10 cellular contexts compared by ENCODE assay signal in genomic region chr6:119346450-119346849, GRCh38. TPM values are rescaled to one million over a fixed set of nuclear protein-coding genes. Genes with fewer than 3 reads are reported as not detected.
DNase-seq lines count a peak whose midpoint lies in the region; ATAC-seq, FAIRE-seq and TF ChIP-seq lines count a peak whose summit lies in the region.
"Had no signal": no experiment of that assay in that cellular context is flagged by ENCODE, and none has a peak within 500 bp of the region (broad histone marks: within the 10 kb centered on the region; RNA-seq: fewer than 3 reads in every experiment).

No MANE protein-coding gene starts in this region.

- TF ChIP-seq POLR2A in testis (IDR thresholded peaks at IDR 0.05): no peak
- TF ChIP-seq POLR2A in GM12891 (IDR thresholded peaks at IDR 0.05; ENCODE audit: low read depth, low read length): no peak

- CTCF ChIA-PET in naive thymus-derived CD4-positive, alpha-beta T cell (lab: Charles Lee): interaction anchor here (1.2 kb wide), 1 partner anchor 12 kb away, joined by 7 read pairs; no protein-coding TSS in a partner anchor

- 79 to 85% methylated on average over 8 of the region's 8 CpGs for WGBS in testis, 2 donors

- peaks cover 13% of the 10 kb centered on the region for H3K36me3 Mint-ChIP-seq in central memory CD8-positive, alpha-beta T cell (ENCODE audit: insufficient read depth)
- H3K36me3 Mint-ChIP-seq in naive thymus-derived CD4-positive, alpha-beta T cell: peaks cover 0 to 11% (median 0%) of the 10 kb centered on the region in 5 donors

- peak overlapping the region; percentile 85 for H3K4me3 Mint-ChIP-seq in central memory CD8-positive, alpha-beta T cell
- H3K4me3 Mint-ChIP-seq in naive thymus-derived CD4-positive, alpha-beta T cell: peak overlapping the region in 9 of 10 donors; percentile 2 to 99 (median 93)

- peaks cover 0 to 26% of the 10 kb centered on the region in 2 donors for H3K4me1 ChIP-seq in right atrium auricular region
- H3K4me1 ChIP-seq in naive thymus-derived CD4-positive, alpha-beta T cell (ENCODE audit: control insufficient read depth in 2 of 2, insufficient read depth in 2 of 2, low read length in 2 of 2): peaks cover 9 to 12% of the 10 kb centered on the region in 2 donors
- peaks cover 5% of the 10 kb centered on the region for H3K4me1 ChIP-seq in testis

- no peak overlapping the region for H3K27ac Mint-ChIP-seq in central memory CD8-positive, alpha-beta T cell (ENCODE audit: low read depth)
- peak overlapping the region; percentile 1 to 95 (median 77) for H3K27ac Mint-ChIP-seq in naive thymus-derived CD4-positive, alpha-beta T cell

- H3K27me3 ChIP-seq in right atrium auricular region: no peaks in the 10 kb centered on the region
- no peaks in the 10 kb centered on the region for H3K27me3 ChIP-seq in naive thymus-derived CD4-positive, alpha-beta T cell (ENCODE audit: control insufficient read depth in 2 of 2, insufficient read depth in 2 of 2, low read length in 2 of 2)
- H3K27me3 ChIP-seq in testis: no peaks in the 10 kb centered on the region

- POLR2A ChIA-PET in naive thymus-derived CD4-positive, alpha-beta T cell (lab: Charles Lee): interaction anchor here (2.1 kb wide), 1 partner anchor 32 kb away, joined by 6 read pairs; no protein-coding TSS in a partner anchor

- TF ChIP-seq CTCF in right atrium auricular region (IDR thresholded peaks at IDR 0.05) (no peak), testis (IDR thresholded peaks at IDR 0.05) (no peak)

- ATAC-seq in Right ventricle myocardium superior (ENCODE audit: poor library complexity): no peak
- ATAC-seq in central memory CD8-positive, alpha-beta T cell (replicated peaks; ENCODE audit: extremely low read depth, poor library complexity, severe bottlenecking): no peak
- ATAC-seq in naive thymus-derived CD4-positive, alpha-beta T cell: no peak

- intact Hi-C loops in Right ventricle myocardium superior (cut with DNase I): loop anchor here (10.0 kb wide), 1 partner anchor 202 kb away; no protein-coding TSS in a partner anchor
- intact Hi-C loops in naive thymus-derived CD4-positive, alpha-beta T cell (cut with micrococcal nuclease): loop anchor here (2.0 to 10.0 kb wide), 10 partner anchors 268 to 1862 kb away; partner anchors contain the start of genes CEP85L (in 2 of the 2), DCBLD1 (in 1 of the 2), FAM184A (in 1 of the 2) and MCM9 (in 1 of the 2)
- intact Hi-C loops in testis (cut with DNase I; ENCODE audit: low total_unique reads): no loop called here

- DNase-seq in right atrium auricular region (ENCODE audit: low spot score): no peak
- DNase-seq in Right ventricle myocardium superior: no peak
- no peak for DNase-seq in central memory CD8-positive, alpha-beta T cell (ENCODE audit: low spot score in 2 of 2)
- no peak for DNase-seq in naive thymus-derived CD4-positive, alpha-beta T cell
- DNase-seq in testis: no peak
- DNase-seq in GM12891 (ENCODE audit: insufficient read length, low spot score): no peak
- DNase-seq in kidney glomerular epithelial cell (lab: John Stamatoyannopoulos, UW): no peak
- DNase-seq in activated gamma-delta T cell treated with Interleukin-2 at 50 U/mL for 16 hours: no peak

- H3K9me3 ChIP-seq in right atrium auricular region: no peaks in the 10 kb centered on the region
- H3K9me3 ChIP-seq in naive thymus-derived CD4-positive, alpha-beta T cell (ENCODE audit: control insufficient read depth in 2 of 3, low read length in 3 of 3): no peaks in the 10 kb centered on the region
- no peaks in the 10 kb centered on the region for H3K9me3 ChIP-seq in testis

- peaks cover 63% of the 10 kb centered on the region for H3K4me1 Mint-ChIP-seq in central memory CD8-positive, alpha-beta T cell
- H3K4me1 Mint-ChIP-seq in naive thymus-derived CD4-positive, alpha-beta T cell: peaks cover 8 to 65% (median 47%) of the 10 kb centered on the region in 7 donors

- H3K27me3 Mint-ChIP-seq in central memory CD8-positive, alpha-beta T cell: no peaks in the 10 kb centered on the region
- no peaks in the 10 kb centered on the region for H3K27me3 Mint-ChIP-seq in naive thymus-derived CD4-positive, alpha-beta T cell

- FAIRE-seq in GM12891 (lab: Jason Lieb, UNC): no peak
- FAIRE-seq: islet of Langerhans had no signal

- H3K36me3 ChIP-seq in right atrium auricular region: no peaks in the 10 kb centered on the region
- peaks cover 0 to 9% (median 0%) of the 10 kb centered on the region in 3 experiments for H3K36me3 ChIP-seq in naive thymus-derived CD4-positive, alpha-beta T cell (ENCODE audit: control insufficient read depth in 2 of 3, insufficient read depth in 3 of 3, low read length in 3 of 3)
- H3K36me3 ChIP-seq in testis (ENCODE audit: low read depth, missing control alignments): no peaks in the 10 kb centered on the region
- H3K36me3 ChIP-seq: SJSA1 had no signal

- H3K4me3 ChIP-seq in right atrium auricular region: peak overlapping the region; percentile 61 to 80
- H3K4me3 ChIP-seq in naive thymus-derived CD4-positive, alpha-beta T cell (ENCODE audit: low read length): no peak overlapping the region
- no peak overlapping the region for H3K4me3 ChIP-seq in testis
- H3K4me3 ChIP-seq: SJSA1 had no signal

- no peaks in the 10 kb centered on the region for H3K9me3 Mint-ChIP-seq in central memory CD8-positive, alpha-beta T cell
- no peaks in the 10 kb centered on the region for H3K9me3 Mint-ChIP-seq in naive thymus-derived CD4-positive, alpha-beta T cell

- H3K27ac ChIP-seq in right atrium auricular region: peak overlapping the region; percentile 87 to 97
- peak overlapping the region; percentile 35 for H3K27ac ChIP-seq in naive thymus-derived CD4-positive, alpha-beta T cell (ENCODE audit: low read depth, low read length)
- H3K27ac ChIP-seq in testis: no peak overlapping the region
- H3K27ac ChIP-seq: SJSA1 had no signal

TF ChIP-seq in GM12891, 5 proteins besides CTCF, POLR2A, EP300 and RAD21:
- TF ChIP-seq PAX5 (IDR thresholded peaks at IDR 0.05; ENCODE audit: insufficient read depth, low read length, severe bottlenecking): no peak
- TF ChIP-seq TAF1 (IDR thresholded peaks at IDR 0.05; ENCODE audit: low read depth, low read length): no peak
- TF ChIP-seq POLR2AphosphoS5 (IDR thresholded peaks at IDR 0.05; ENCODE audit: low read depth, low read length): no peak
- TF ChIP-seq SPI1 (IDR thresholded peaks at IDR 0.05; ENCODE audit: low read depth, low read length): no peak
- TF ChIP-seq POU2F2 (IDR thresholded peaks at IDR 0.05; ENCODE audit: low read depth, low read length): no peak

RNA-seq across cellular contexts. Expression of gene MAN1A1, which starts 3.1 kb away (rescaled TPM):
- total RNA-seq in right atrium auricular region (10 to 100 TPM; 24.8 to 35.8 TPM), Right ventricle myocardium superior (17.2 TPM), testis (10 to 100 TPM; 12.8 to 21.1 TPM)
- total RNA-seq in naive thymus-derived CD4-positive, alpha-beta T cell: 10 to 100 TPM in 2 of 5 experiments, 1 to 10 TPM in 3; 8.3 to 22.3 (median 8.5) TPM
- polyA plus RNA-seq in naive thymus-derived CD4-positive, alpha-beta T cell: 1 to 10 TPM; 5.4 to 7.1 TPM
- polyA plus RNA-seq in testis (ENCODE audit: insufficient read depth, low read depth, low replicate concordance): 15.0 TPM
- polyA plus RNA-seq in GM12891 (2012; ENCODE audit: low read depth, missing spikeins): 9.5 TPM

Comparison
In these comparisons a context has a peak if more than half of its experiments do, and no peak if none do; other contexts are left out.
1. H3K27ac ChIP-seq: peak in right atrium auricular region (2 of 2) and naive thymus-derived CD4-positive, alpha-beta T cell (single experiment); none in testis (0 of 2).
2. H3K4me3 ChIP-seq: peak in right atrium auricular region (2 of 2); none in naive thymus-derived CD4-positive, alpha-beta T cell (single experiment) and testis (0 of 2).